ENCODE assay signal across 13 cellular contexts in genomic region chr9:124251605-124252366, GRCh38. TPM values are rescaled to one million over a fixed set of nuclear protein-coding genes. Genes with fewer than 3 reads are reported as not detected.
DNase-seq lines count a peak whose midpoint lies in the region; ATAC-seq, FAIRE-seq and TF ChIP-seq lines count a peak whose summit lies in the region.
"Had no signal": no experiment of that assay in that cellular context is flagged by ENCODE, and none has a peak within 500 bp of the region (broad histone marks: within the 10 kb centered on the region; RNA-seq: fewer than 3 reads in every experiment).

No MANE protein-coding gene starts in this region.

- peaks cover 2% of the 10 kb centered on the region for H3K79me2 ChIP-seq in GM12878 (ENCODE audit: control insufficient read depth, insufficient read depth, low read length)

- TF ChIP-seq POLR2A in GM12878 (IDR thresholded peaks at IDR 0.05; ENCODE audit: low read depth, low read length) = no peak
- no peak for TF ChIP-seq POLR2A in GM18505 (IDR thresholded peaks at IDR 0.05; ENCODE audit: borderline replicate concordance, extremely low read depth, insufficient read depth, insufficient read length)

- CTCF ChIA-PET in GM12878 (lab: Yijun Ruan, JAX) = no interaction called here

- WGBS in GM12878 (ENCODE audit: insufficient coverage, insufficient replicate concordance, low lambda C conversion rate, missing lambda C conversion rate) = 84% methylated on average over 16 of the region's 16 CpGs

- H3K4me2 ChIP-seq in BLaER1 (0 out of 2 replicates have a peak overlapping the region, but pooled peaks have one; percentile 22), GM12878 (ENCODE audit: control insufficient read depth, insufficient read depth) (no peak overlapping the region)

- H3K4me1 ChIP-seq in BLaER1 = peaks cover 50% of the 10 kb centered on the region
- H3K4me1 ChIP-seq in GM12878 (ENCODE audit: control insufficient read depth, insufficient read depth, low read length) = peaks cover 40% of the 10 kb centered on the region

- H3K27ac ChIP-seq in BLaER1 (no peak overlapping the region), GM12878 (ENCODE audit: control insufficient read depth, insufficient read depth) (no peak overlapping the region)
- H3K27ac ChIP-seq: tibial nerve had no signal

- no peak for FAIRE-seq in GM12878 (lab: Jason Lieb, UNC)
- FAIRE-seq: D721Med had no signal

- DNase-seq in Jurkat, Clone E6-1 (ENCODE audit: low read depth, low spot score) = peak; percentile 4
- DNase-seq in GM12878 (ENCODE audit: low read depth, low spot score) (no peak), left lobe of liver (ENCODE audit: low spot score) (no peak)
- DNase-seq: activated T-cell treated with anti-CD3 and anti-CD28 coated beads, Interleukin-2, amount 50 U/mL, for 24 hours; NCI-H345; nucleus accumbens had no signal

- TF ChIP-seq EP300 in GM12878 (IDR thresholded peaks at IDR 0.05; ENCODE audit: borderline replicate concordance in 1 of 2, control insufficient read depth in 1 of 2, low read depth in 2 of 2, low read length in 2 of 2) = no peak

- H3K27me3 ChIP-seq in BLaER1 = no peaks in the 10 kb centered on the region
- H3K27me3 ChIP-seq in GM12878 (replicated peaks in 1 of 2; ENCODE audit: control insufficient read depth in 2 of 2, insufficient read depth in 2 of 2, low read length in 1 of 2) = no peaks in the 10 kb centered on the region
- H3K27me3 ChIP-seq: tibial nerve had no signal

- in situ Hi-C loops in GM12878 (cut with MboI) = no loop called here

- SMC1A ChIA-PET in GM12878 (lab: Charles Lee; ENCODE audit: uncharacterized antibody, unreplicated experiment) = interaction anchor here (0.9 to 1.6 kb wide), 2 partner anchors 10 to 125 kb away, joined by 3 read pairs; no protein-coding TSS in a partner anchor

- no peak for TF ChIP-seq CTCF in GM12878 (IDR thresholded peaks at IDR 0.05 in 2 of 3, conservative IDR thresholded peaks at IDR 0.05 in 1 of 3; ENCODE audit: control insufficient read depth in 2 of 3, extremely low read depth in 1 of 3, insufficient read depth in 1 of 3, low read depth in 3 of 3, low read length in 3 of 3)

- intact Hi-C loops in GM12878 (cut with micrococcal nuclease; ENCODE audit: unreplicated experiment) = no loop called here

- H3K9ac ChIP-seq in BLaER1 (no peak overlapping the region), GM12878 (ENCODE audit: control insufficient read depth, insufficient read depth, low read length) (no peak overlapping the region)

- ATAC-seq in GM12878 = no peak
- ATAC-seq in left lobe of liver = peak; percentile 37
- ATAC-seq in GM21367 (IDR thresholded peaks at IDR 0.05; ENCODE audit: unreplicated experiment) = no peak
- ATAC-seq in HG02938 (IDR thresholded peaks at IDR 0.05; ENCODE audit: unreplicated experiment) = no peak
- ATAC-seq in HG03135 (IDR thresholded peaks at IDR 0.05; ENCODE audit: unreplicated experiment) = no peak
- no peak for ATAC-seq in GM18505 (IDR thresholded peaks at IDR 0.05; ENCODE audit: unreplicated experiment)

- H3K9me3 ChIP-seq in BLaER1 (no peaks in the 10 kb centered on the region), GM12878 (replicated peaks; ENCODE audit: control insufficient read depth, insufficient read depth, low read length) (no peaks in the 10 kb centered on the region)
- H3K9me3 ChIP-seq: tibial nerve had no signal

- no peaks in the 10 kb centered on the region for H3K36me3 ChIP-seq in BLaER1
- no peaks in the 10 kb centered on the region for H3K36me3 ChIP-seq in GM12878 (ENCODE audit: control insufficient read depth in 2 of 2, insufficient read depth in 2 of 2, low read length in 1 of 2)
- H3K36me3 ChIP-seq: tibial nerve had no signal

- H3K4me3 ChIP-seq in BLaER1 = no peak overlapping the region
- H3K4me3 ChIP-seq in Jurkat, Clone E6-1 (ENCODE audit: low read length) = no peak overlapping the region
- H3K4me3 ChIP-seq in GM12878 = no peak overlapping the region
- H3K4me3 ChIP-seq: tibial nerve had no signal

- TF ChIP-seq RAD21 in GM12878 (IDR thresholded peaks at IDR 0.05; ENCODE audit: insufficient read depth, low read depth, low read length) = 0 out of 2 replicates have a peak, but pooled peaks have one; percentile 12

- H4K20me1 ChIP-seq in BLaER1 (no peaks in the 10 kb centered on the region), GM12878 (ENCODE audit: control insufficient read depth, insufficient read depth) (no peaks in the 10 kb centered on the region)

- RAD21 ChIA-PET in GM12878 (lab: Charles Lee; ENCODE audit: unreplicated experiment) = interaction anchor here (1.3 kb wide), 1 partner anchor 34 kb away, joined by 4 read pairs; no protein-coding TSS in a partner anchor

- BruUV-seq in GM12878 (replicated peaks; lab: Mats Ljungman, UMichigan) = no TSS peak

- H2AFZ ChIP-seq in GM12878 (ENCODE audit: control insufficient read depth, low read depth, low read length) = no peak overlapping the region

- POLR2A ChIA-PET in GM12878 (lab: Charles Lee) = no interaction called here

TF ChIP-seq in GM12878, 131 proteins besides CTCF, POLR2A, EP300 and RAD21:
- TF ChIP-seq WRNIP1 (IDR thresholded peaks at IDR 0.05; ENCODE audit: borderline replicate concordance, low read depth, low read length) = no peak
- 0 out of 2 replicates have a peak, but pooled peaks have one; percentile 26 for TF ChIP-seq IKZF1 (conservative IDR thresholded peaks at IDR 0.05)

RNA-seq across cellular contexts. Expression of gene NEK6, which starts 6.0 kb away (rescaled TPM):
- polyA plus RNA-seq in Jurkat, Clone E6-1 (2012; ENCODE audit: insufficient read depth, insufficient read length) = 22.4 TPM
- 174 and 184 TPM in 2 replicates for total RNA-seq in GM12878 (2013; cell fraction: nucleolus; rRNA removed)
- total RNA-seq in GM12878 (2014; rRNA removed) (50.0 and 58.0 TPM in 2 replicates), GM12878 (2014; rRNA removed; fragmentation: Illumina TruSeq; extraction: Trizol) (51.8 and 53.8 TPM in 2 replicates), GM12878 (2021) (136 and 142 TPM in 2 replicates), left lobe of liver (84.5 TPM)
- polyA plus RNA-seq in GM12878 (2011; ENCODE audit: low read depth) = 62.2 TPM
- polyA plus RNA-seq in GM12878 (2011; rRNA removed) (131 and 161 TPM in 2 replicates), GM12878 (2014; fragmentation: Illumina TruSeq; extraction: Trizol) (68.6 and 87.1 TPM in 2 replicates), GM12878 (2014; fragmentation: Nextera tagmentation; extraction: Ambion mirVana) (10 to 100 TPM; 31.3 to 33.2 TPM), GM12878 (2014; rRNA removed) (91.3 and 96.0 TPM in 2 replicates), GM12878 (2016; fragmentation: Nextera tagmentation; extraction: Ambion mirVana) (100 to 1,000 TPM in 1 of 2 experiments, 10 to 100 TPM in 1; 97.0 to 104 TPM)
- polyA plus RNA-seq in GM12878 (2011; cell fraction: cytosol; rRNA removed) = 171 and 176 TPM in 2 replicates
- 186 and 192 TPM in 2 replicates for polyA plus RNA-seq in GM12878 (2011; cell fraction: nucleus; rRNA removed)
- polyA plus RNA-seq in GM12878 (2012) = 79.3 and 129 TPM in 2 replicates
- 210 and 248 TPM in 2 replicates for polyA minus RNA-seq in GM12878 (2011; rRNA and poly(A)+ RNA removed)
- polyA minus RNA-seq in GM12878 (2011; cell fraction: cytosol; rRNA and poly(A)+ RNA removed) = 53.5 and 58.5 TPM in 2 replicates
- polyA minus RNA-seq in GM12878 (2011; cell fraction: nucleus; rRNA and poly(A)+ RNA removed) = 60.7 and 78.1 TPM in 2 replicates
